Comparison of ENCODE assay signal across 31 cellular contexts in genomic region chr20:2612073-2612472, GRCh38. TPM values are rescaled to one million over a fixed set of nuclear protein-coding genes. Genes with fewer than 3 reads are reported as not detected.
DNase-seq lines count a peak whose midpoint lies in the region; TF ChIP-seq lines count a peak whose summit lies in the region.
"Had no signal": no experiment of that assay in that cellular context is flagged by ENCODE, and none has a peak within 500 bp of the region (broad histone marks: within the 10 kb centered on the region; RNA-seq: fewer than 3 reads in every experiment).

No MANE protein-coding gene starts in this region.

- H3K27ac ChIP-seq in SJCRH30 = peak overlapping the region; percentile 91
- H3K27ac ChIP-seq in esophagus muscularis mucosa (replicated peaks in 1 of 4) = no peak overlapping the region
- H3K27ac ChIP-seq in vagina = no peak overlapping the region
- H3K27ac ChIP-seq: 22Rv1; A549; BLaER1; BLaER1 treated with 17β-estradiol and CSF1 and Interleukin-3, amounts not matched to agents 10 nM and 100 nM; C4-2B had no signal

- H3K4me1 ChIP-seq in SJCRH30 = peaks cover 49% of the 10 kb centered on the region
- H3K4me1 ChIP-seq in esophagus muscularis mucosa = no peaks in the 10 kb centered on the region
- no peaks in the 10 kb centered on the region for H3K4me1 ChIP-seq in vagina
- H3K4me1 ChIP-seq: A549; BE2C; BLaER1; BLaER1 treated with 17β-estradiol and CSF1 and Interleukin-3, amounts not matched to agents 10 nM and 100 nM; Caco-2 had no signal

- no peak for TF ChIP-seq CTCF in esophagus muscularis mucosa (IDR thresholded peaks at IDR 0.05)
- TF ChIP-seq CTCF in vagina (IDR thresholded peaks at IDR 0.05) = no peak

- DNase-seq in LHCN-M2 (ENCODE audit: low read depth) (peak; percentile 21), SJCRH30 (peak in 1 of 2 experiments; percentile 50), esophagus muscularis mucosa (ENCODE audit: extremely low spot score) (peak; percentile 91), superior temporal gyrus (ENCODE audit: extremely low spot score) (no peak), vagina (ENCODE audit: extremely low spot score in 2 of 2) (no peak), NCI-H526 treated with DMSO at 0.1 percent for 48 hours (lab: John Stamatoyannopoulos, UW) (no peak)
- DNase-seq: 8988T; ACHN; AML-193; BE2C; C1 segment of cervical spinal cord; Caco-2; Calu3; CD4-positive, alpha-beta memory T cell; CD4-positive, alpha-beta T cell; CD4-positive, CD25-positive, alpha-beta regulatory T cell; CD8-positive, alpha-beta memory T cell; CD8-positive, alpha-beta T cell; COR-L47; DMS 273 treated with DMSO at 0.1 percent for 48 hours; DMS153; DMS53; DMS79; DMS79 treated with DMSO at 0.1 percent for 48 hours; DND-41; EL had no signal

- H3K27me3 ChIP-seq in SJCRH30 (no peaks in the 10 kb centered on the region), esophagus muscularis mucosa (peaks cover 0 to 25% (median 0%) of the 10 kb centered on the region in 4 donors), vagina (no peaks in the 10 kb centered on the region)
- H3K27me3 ChIP-seq: BE2C; BLaER1; BLaER1 treated with 17β-estradiol and CSF1 and Interleukin-3, amounts not matched to agents 10 nM and 100 nM had no signal

- intact Hi-C loops in esophagus muscularis mucosa (cut with DNase I) (no loop called here), vagina (cut with DNase I) (no loop called here)

- H3K9me3 ChIP-seq in SJCRH30 (replicated peaks) (no peaks in the 10 kb centered on the region; the same call in 1 of the 2 replicates), esophagus muscularis mucosa (peaks cover 0 to 5% (median 4%) of the 10 kb centered on the region in 4 donors), vagina (no peaks in the 10 kb centered on the region)
- H3K9me3 ChIP-seq: BE2C, Caco-2 had no signal

- no peaks in the 10 kb centered on the region for H3K36me3 ChIP-seq in SJCRH30
- no peaks in the 10 kb centered on the region for H3K36me3 ChIP-seq in esophagus muscularis mucosa
- no peaks in the 10 kb centered on the region for H3K36me3 ChIP-seq in vagina
- H3K36me3 ChIP-seq: BE2C; BLaER1; BLaER1 treated with 17β-estradiol and CSF1 and Interleukin-3, amounts not matched to agents 10 nM and 100 nM had no signal

- 70% methylated on average over 3 of the region's 3 CpGs for whole genome bisulfite sequencing in esophagus muscularis mucosa

- TF ChIP-seq EP300 in esophagus muscularis mucosa (IDR thresholded peaks at IDR 0.05) = no peak

- no peak overlapping the region for H3K4me3 ChIP-seq in SJCRH30
- H3K4me3 ChIP-seq in esophagus muscularis mucosa = no peak overlapping the region
- no peak overlapping the region for H3K4me3 ChIP-seq in vagina
- H3K4me3 ChIP-seq: A549; BLaER1; BLaER1 treated with 17β-estradiol and CSF1 and Interleukin-3, amounts not matched to agents 10 nM and 100 nM had no signal

- no peak for TF ChIP-seq POLR2A in esophagus muscularis mucosa (IDR thresholded peaks at IDR 0.05; ENCODE audit: low read depth)
- no peak for TF ChIP-seq POLR2A in vagina (IDR thresholded peaks at IDR 0.05)

RNA-seq across cellular contexts. Expression of gene NOP56, which starts 40.4 kb away (rescaled TPM):
- 185 and 204 TPM in 2 replicates for total RNA-seq in LHCN-M2 (2014; rRNA removed)
- polyA plus RNA-seq in LHCN-M2 (2012) = 104 TPM
- total RNA-seq in SJCRH30 (2014; rRNA removed; shearing (Covaris generic)) = 295 and 334 TPM in 2 replicates
- 10 to 100 TPM; 31.6 to 96.4 (median 62.8) TPM for total RNA-seq in esophagus muscularis mucosa
- 87.7 TPM for total RNA-seq in vagina

RNA-seq across cellular contexts. Expression of gene IDH3B, which starts 51.9 kb away (rescaled TPM):
- 129 and 130 TPM in 2 replicates for total RNA-seq in LHCN-M2 (2014; rRNA removed)
- polyA plus RNA-seq in LHCN-M2 (2012) = 106 TPM
- 119 and 126 TPM in 2 replicates for total RNA-seq in SJCRH30 (2014; rRNA removed; shearing (Covaris generic))
- 100 to 1,000 TPM; 115 to 122 (median 118) TPM for total RNA-seq in esophagus muscularis mucosa
- total RNA-seq in vagina = 71.0 TPM

Comparison
In these comparisons a context has a peak if more than half of its experiments do, and no peak if none do; other contexts are left out.
1. DNase-seq: peak in LHCN-M2 (single experiment) and esophagus muscularis mucosa (single experiment); none in superior temporal gyrus (single experiment), vagina (0 of 2) and NCI-H526 treated with DMSO at 0.1 percent for 48 hours (single experiment).